Comparison of ENCODE assay signal across 8 cellular contexts in genomic region chrX:68463880-68464279, GRCh38.
"Had no signal": no experiment of that assay in that cellular context is flagged by ENCODE, and none has a peak within 500 bp of the region (broad histone marks: within the 10 kb centered on the region; RNA-seq: fewer than 3 reads in every experiment).

No MANE protein-coding gene starts in this region.

- H3K4me3 ChIP-seq: GM23248, GM23338, HAP-1 had no signal

- H3K27ac ChIP-seq: GM23248 had no signal

- H3K9me3 ChIP-seq: HAP-1 had no signal

- DNase-seq: GM23248, GOT3, H7, H9, HCEC 1CT, HFFc6 had no signal

- H3K36me3 ChIP-seq: HAP-1 had no signal
